In genomic region chr13:52127378-52127777, GRCh38 we compare ENCODE assay signal across 10 cellular contexts. TPM values are rescaled to one million over a fixed set of nuclear protein-coding genes. Genes with fewer than 3 reads are reported as not detected.
DNase-seq lines count a peak whose midpoint lies in the region; ATAC-seq and TF ChIP-seq lines count a peak whose summit lies in the region.
"Had no signal": no experiment of that assay in that cellular context is flagged by ENCODE, and none has a peak within 500 bp of the region (broad histone marks: within the 10 kb centered on the region; RNA-seq: fewer than 3 reads in every experiment).

No MANE protein-coding gene starts in this region.

- peaks cover 22% of the 10 kb centered on the region for H3K4me1 Mint-ChIP-seq in activated T-cell treated with anti-CD3 and anti-CD28 coated beads, Interleukin-2, amount 50 U/mL, for 72 hours (ENCODE audit: low read depth)

- no peaks in the 10 kb centered on the region for H3K9me3 Mint-ChIP-seq in activated T-cell treated with anti-CD3 and anti-CD28 coated beads, Interleukin-2, amount 50 U/mL, for 72 hours
- H3K9me3 Mint-ChIP-seq: naive B cell had no signal

- no peaks in the 10 kb centered on the region for H3K36me3 Mint-ChIP-seq in activated T-cell treated with anti-CD3 and anti-CD28 coated beads, Interleukin-2, amount 50 U/mL, for 72 hours (ENCODE audit: insufficient read depth in 2 of 2)
- H3K36me3 Mint-ChIP-seq: activated naive CD8-positive, alpha-beta T cell had no signal

- peak overlapping the region; percentile 86 for H3K4me3 ChIP-seq in coronary artery

- peaks cover 13% of the 10 kb centered on the region for H3K27me3 Mint-ChIP-seq in activated T-cell treated with anti-CD3 and anti-CD28 coated beads, Interleukin-2, amount 50 U/mL, for 72 hours (ENCODE audit: low read depth)

- no peak for TF ChIP-seq CTCF in coronary artery (IDR thresholded peaks at IDR 0.05)

- peak overlapping the region; percentile 80 to 96 for H3K4me3 Mint-ChIP-seq in activated T-cell treated with anti-CD3 and anti-CD28 coated beads, Interleukin-2, amount 50 U/mL, for 72 hours

- no peak overlapping the region for H3K27ac ChIP-seq in coronary artery

- no peak overlapping the region for H3K27ac Mint-ChIP-seq in activated T-cell treated with anti-CD3 and anti-CD28 coated beads, Interleukin-2, amount 50 U/mL, for 72 hours
- H3K27ac Mint-ChIP-seq: activated naive CD8-positive, alpha-beta T cell had no signal

- no peak for DNase-seq in activated T-cell treated with anti-CD3 and anti-CD28 coated beads, Interleukin-2, amount 50 U/mL, for 72 hours
- DNase-seq in activated T-cell treated with anti-CD3 and anti-CD28 coated beads for 4 hours, result no peak
- DNase-seq in coronary artery (ENCODE audit: low spot score), result no peak
- no peak for DNase-seq in stimulated activated naive CD8-positive, alpha-beta T cell treated with anti-CD3 and anti-CD28 coated beads, Interleukin-15, Interleukin-2, amounts not matched to agents 100 U/mL and 50 U/mL, for 24 hours
- no peak for DNase-seq in NCI-H2227 (lab: John Stamatoyannopoulos, UW; ENCODE audit: unreplicated experiment)

- ATAC-seq in activated T-cell treated with anti-CD3 and anti-CD28 coated beads, Interleukin-2, amount 50 U/mL, for 72 hours (replicated peaks in 1 of 2), result peak; percentile 58 to 70
- peak; percentile 23 for ATAC-seq in HG03442 (IDR thresholded peaks at IDR 0.05; ENCODE audit: unreplicated experiment)
- ATAC-seq in stimulated activated naive CD8-positive, alpha-beta T cell treated with anti-CD3 and anti-CD28 coated beads, Interleukin-15, Interleukin-2, amounts not matched to agents 100 U/mL and 50 U/mL, for 24 hours, result peak; percentile 15
- no peak for ATAC-seq in GM19397 (IDR thresholded peaks at IDR 0.05; ENCODE audit: unreplicated experiment)
- no peak for ATAC-seq in HG03175 (IDR thresholded peaks at IDR 0.05; ENCODE audit: unreplicated experiment)

RNA-seq across cellular contexts. Expression of gene NEK5, which starts 1.5 kb away (rescaled TPM):
- total RNA-seq in activated T-cell treated with anti-CD3 and anti-CD28 coated beads, Interleukin-2, amount 50 U/mL, for 72 hours, result under 1 TPM; 0.12 to 0.16 TPM

RNA-seq across cellular contexts. Expression of gene NEK3, which starts 32.0 kb away (rescaled TPM):
- total RNA-seq in activated T-cell treated with anti-CD3 and anti-CD28 coated beads, Interleukin-2, amount 50 U/mL, for 72 hours, result 10 to 100 TPM; 14.4 to 14.9 TPM

Comparison
In these comparisons a context has a peak if more than half of its experiments do, and no peak if none do; other contexts are left out.
1. ATAC-seq: peak in activated T-cell treated with anti-CD3 and anti-CD28 coated beads, Interleukin-2, amount 50 U/mL, for 72 hours (2 of 2), HG03442 (single experiment) and stimulated activated naive CD8-positive, alpha-beta T cell treated with anti-CD3 and anti-CD28 coated beads, Interleukin-15, Interleukin-2, amounts not matched to agents 100 U/mL and 50 U/mL, for 24 hours (single experiment); none in GM19397 (single experiment) and HG03175 (single experiment).